24 cellular contexts compared by ENCODE assay signal in the genomic region with DNA sequence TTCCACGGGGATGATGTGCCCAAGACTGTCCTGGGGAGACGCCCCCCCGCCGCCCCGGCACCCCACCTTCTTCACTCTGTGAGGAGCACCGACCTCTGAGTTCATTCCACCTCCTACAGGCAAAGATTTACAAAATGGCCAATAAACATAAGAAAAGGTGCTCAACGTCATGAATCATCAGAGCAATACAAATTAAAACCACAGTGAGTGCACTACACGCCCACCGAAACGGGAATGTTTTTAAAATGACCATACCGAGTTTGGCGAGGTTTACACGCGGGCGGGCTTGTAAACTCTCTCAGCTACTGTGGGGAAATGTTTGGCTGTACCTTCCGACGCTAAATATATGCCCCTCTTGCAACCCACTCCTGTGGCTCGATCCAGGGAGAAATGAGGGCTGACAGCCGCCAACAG. TPM values are rescaled to one million over a fixed set of nuclear protein-coding genes. Genes with fewer than 3 reads are reported as not detected.
DNase-seq lines count a peak whose midpoint lies in the region; ATAC-seq, FAIRE-seq and TF ChIP-seq lines count a peak whose summit lies in the region.
"Had no signal": no experiment of that assay in that cellular context is flagged by ENCODE, and none has a peak within 500 bp of the region (broad histone marks: within the 10 kb centered on the region; RNA-seq: fewer than 3 reads in every experiment).

No MANE protein-coding gene starts in this region.

- peak; percentile 38 for DNase-seq in MCF 10A (ENCODE audit: unreplicated experiment)
- no peak for DNase-seq in breast epithelium (ENCODE audit: low spot score in 2 of 2)
- no peak for DNase-seq in RWPE2 (ENCODE audit: low spot score)
- DNase-seq in H1 (ENCODE audit: low read depth in 1 of 2, low spot score in 2 of 2): no peak
- DNase-seq in urothelium cell line (ENCODE audit: low spot score): peak; percentile 63
- DNase-seq in GM19239 (ENCODE audit: insufficient read length, low spot score): no peak
- DNase-seq in frontal cortex (ENCODE audit: low spot score in 2 of 2): no peak
- DNase-seq in Ammon's horn (ENCODE audit: low spot score): no peak
- DNase-seq: activated naive CD4-positive, alpha-beta T cell treated with Interleukin-2 at 50 U/mL for 16 hours; activated T-cell treated with anti-CD3 and anti-CD28 coated beads for 4 hours; heart left ventricle; islet precursor cell; KG1; NCI-H1092 treated with DMSO at 0.1 percent for 48 hours; NCI-H2171; NCI-H774; stimulated activated naive CD4-positive, alpha-beta T cell treated with Interleukin-2 at 50 U/mL for 16 hours had no signal

- WGBS in H1 (ENCODE audit: extremely low coverage in 1 of 2, insufficient coverage in 1 of 2, insufficient read length in 1 of 2, insufficient replicate concordance in 2 of 2, low coverage in 1 of 2, low lambda C conversion rate in 2 of 2, missing lambda C conversion rate in 1 of 2), 2 experiments: 57% methylated on average over 19 of the region's 19 CpGs; no CpG with 5 or more reads in 1 of the 2 experiments

- CTCF ChIA-PET in MCF 10A (lab: Yijun Ruan, JAX): interaction anchor here (0.7 kb wide), 1 partner anchor 295 kb away, joined by 3 read pairs; no protein-coding TSS in a partner anchor
- CTCF ChIA-PET in H1 (lab: Charles Lee; ENCODE audit: partially characterized antibody): interaction anchor here (0.6 to 5.6 kb wide), 10 partner anchors 8 to 91 kb away, joined by 3 to 53 read pairs (median 6); a partner anchor contains a TSS

- H2AFZ ChIP-seq in H1 (ENCODE audit: low read length): no peak overlapping the region

- H4K20me1 ChIP-seq in H1 (replicated peaks in 1 of 2; ENCODE audit: control insufficient read depth in 1 of 2, insufficient read depth in 2 of 2, low read length in 2 of 2): peaks cover 0 to 3% of the 10 kb centered on the region in 2 experiments

- H3K36me3 Mint-ChIP-seq in MCF 10A (ENCODE audit: insufficient read depth, unreplicated experiment): no peaks in the 10 kb centered on the region

- H3K4me1 ChIP-seq in breast epithelium (no peaks in the 10 kb centered on the region), RWPE2 (ENCODE audit: insufficient read depth, poor library complexity, severe bottlenecking) (no peaks in the 10 kb centered on the region), H1 (replicated peaks in 1 of 4; ENCODE audit: control insufficient read depth in 3 of 4, insufficient read depth in 4 of 4, low read length in 3 of 4) (peaks cover 0 to 6% (median 3%) of the 10 kb centered on the region in 4 experiments; a peak in 5 of 7 replicates)
- H3K4me1 ChIP-seq: heart left ventricle, psoas muscle had no signal

- no peak overlapping the region for H2BK5ac ChIP-seq in H1 (ENCODE audit: low read depth, low read length)

- H3K36me3 ChIP-seq in breast epithelium: no peaks in the 10 kb centered on the region
- H3K36me3 ChIP-seq in RWPE2 (ENCODE audit: low read depth): no peaks in the 10 kb centered on the region
- H3K36me3 ChIP-seq in H1 (ENCODE audit: control insufficient read depth in 2 of 4, insufficient read depth in 4 of 4, low read length in 3 of 4): no peaks in the 10 kb centered on the region
- H3K36me3 ChIP-seq: heart left ventricle, upper lobe of left lung had no signal

- H2BK12ac ChIP-seq in H1 (ENCODE audit: low read depth, low read length): 0 out of 2 replicates have a peak overlapping the region, but pooled peaks have one; percentile 79

- H2BK20ac ChIP-seq in H1 (ENCODE audit: low read length): no peak overlapping the region

- peaks cover 17% of the 10 kb centered on the region for H3K4me1 Mint-ChIP-seq in MCF 10A (ENCODE audit: insufficient read depth, unreplicated experiment)

- no peak overlapping the region for H4K5ac ChIP-seq in H1 (ENCODE audit: insufficient read length, low read depth, low read length)

- H2AK5ac ChIP-seq in H1 (ENCODE audit: low read depth, low read length): no peak overlapping the region

- no peak overlapping the region for H3K14ac ChIP-seq in H1 (ENCODE audit: insufficient read length)

- H3K79me1 ChIP-seq in H1 (ENCODE audit: low read depth, low read length): no peaks in the 10 kb centered on the region

- H3K9me3 ChIP-seq in breast epithelium: no peaks in the 10 kb centered on the region
- no peaks in the 10 kb centered on the region for H3K9me3 ChIP-seq in RWPE2 (ENCODE audit: severe bottlenecking)
- no peaks in the 10 kb centered on the region for H3K9me3 ChIP-seq in H1 (ENCODE audit: insufficient read depth in 2 of 2, low read depth in 1 of 2, low read length in 1 of 2)
- H3K9me3 ChIP-seq: heart left ventricle, psoas muscle, upper lobe of left lung had no signal

- H3K23me2 ChIP-seq in H1 (ENCODE audit: low read depth, low read length): peaks cover 1% of the 10 kb centered on the region; the same call in 1 of the 2 replicates

- no peak overlapping the region for H4K8ac ChIP-seq in H1 (ENCODE audit: extremely low read depth, insufficient read depth, low read length)

- H3K27ac ChIP-seq in breast epithelium (no peak overlapping the region), RWPE2 (ENCODE audit: poor library complexity, severe bottlenecking) (no peak overlapping the region), H1 (ENCODE audit: low read depth, low read length) (no peak overlapping the region)
- H3K27ac ChIP-seq: 22Rv1, C4-2B, heart left ventricle, psoas muscle, upper lobe of left lung had no signal

- BruUV-seq in MCF 10A (replicated peaks; lab: Mats Ljungman, UMichigan): no TSS peak

- H2BK15ac ChIP-seq in H1 (ENCODE audit: low read length): no peak overlapping the region

- H3K27me3 ChIP-seq in breast epithelium (no peaks in the 10 kb centered on the region), RWPE2 (ENCODE audit: insufficient read depth, poor library complexity, severe bottlenecking) (no peaks in the 10 kb centered on the region), H1 (replicated peaks in 1 of 4; ENCODE audit: control insufficient read depth in 3 of 4, extremely low read depth in 1 of 4, insufficient read depth in 3 of 4, low read length in 3 of 4) (peaks cover 0 to 6% (median under 1%) of the 10 kb centered on the region in 4 experiments; a peak in 3 of 7 replicates)
- H3K27me3 ChIP-seq: upper lobe of left lung had no signal

- intact Hi-C loops in MCF 10A (cut with micrococcal nuclease): no loop called here
- intact Hi-C loops in breast epithelium (cut with DNase I; ENCODE audit: low total_unique reads): no loop called here

- no peak overlapping the region for H3K4ac ChIP-seq in H1 (replicated peaks; ENCODE audit: insufficient read length, low read depth, low read length)

- no peaks in the 10 kb centered on the region for H3K79me2 ChIP-seq in H1 (ENCODE audit: control insufficient read depth in 1 of 2, insufficient read depth in 2 of 2, low read length in 2 of 2)

- no peak overlapping the region for H3K23ac ChIP-seq in H1 (ENCODE audit: insufficient read length)

- peaks cover 17% of the 10 kb centered on the region for H3K27me3 Mint-ChIP-seq in MCF 10A (ENCODE audit: insufficient read depth, unreplicated experiment)

- H4K91ac ChIP-seq in H1 (replicated peaks; ENCODE audit: insufficient read length, low read length): no peak overlapping the region

- no peak overlapping the region for H3K9ac ChIP-seq in H1 (replicated peaks in 1 of 4; ENCODE audit: extremely low read depth in 1 of 4, low read depth in 3 of 4, low read length in 3 of 4)

- TF ChIP-seq RAD21 in H1 (IDR thresholded peaks at IDR 0.05 in 1 of 2, conservative IDR thresholded peaks at IDR 0.05 in 1 of 2; ENCODE audit: low read depth in 2 of 2, low read length in 2 of 2): no peak

- POLR2A ChIA-PET in MCF 10A (lab: Yijun Ruan, JAX) (no interaction called here), H1 (lab: Charles Lee; ENCODE audit: partially characterized antibody) (interaction anchor here (0.6 kb wide), 1 partner anchor 51 kb away, joined by 3 read pairs; no protein-coding TSS in a partner anchor)

- H3K9me3 Mint-ChIP-seq in MCF 10A (ENCODE audit: unreplicated experiment): no peaks in the 10 kb centered on the region
- H3K9me3 Mint-ChIP-seq: nephron had no signal

- TF ChIP-seq CTCF in MCF 10A (IDR thresholded peaks at IDR 0.05; ENCODE audit: unreplicated experiment) (no peak), breast epithelium (IDR thresholded peaks at IDR 0.05) (no peak), RWPE2 (IDR thresholded peaks at IDR 0.05; ENCODE audit: poor library complexity, severe bottlenecking) (no peak), H1 (IDR thresholded peaks at IDR 0.05; ENCODE audit: control extremely low read depth in 1 of 3, insufficient read depth in 1 of 3, low read depth in 1 of 3, low read length in 3 of 3) (no peak)

- peak; percentile 59 for ATAC-seq in RWPE2 (ENCODE audit: low read depth)
- ATAC-seq: esophagus mucosa, heart left ventricle, psoas muscle had no signal

- H3K4me3 Mint-ChIP-seq in MCF 10A (ENCODE audit: unreplicated experiment): no peak overlapping the region
- H3K4me3 Mint-ChIP-seq: nephron had no signal

- peak; percentile 24 for FAIRE-seq in H1 (lab: Jason Lieb, UNC)
- peak; percentile 94 for FAIRE-seq in urothelium cell line (lab: Jason Lieb, UNC)
- no peak for FAIRE-seq in GM19239 (lab: Jason Lieb, UNC)
- FAIRE-seq in frontal cortex (lab: Jason Lieb, UNC): no peak
- FAIRE-seq: RCC 7860 had no signal

- H3K27ac Mint-ChIP-seq in MCF 10A (ENCODE audit: low read depth, unreplicated experiment): no peak overlapping the region
- H3K27ac Mint-ChIP-seq: nephron had no signal

- TF ChIP-seq POLR2A in breast epithelium (IDR thresholded peaks at IDR 0.05) (no peak), H1 (IDR thresholded peaks at IDR 0.05; ENCODE audit: control extremely low read depth in 1 of 2, low read depth in 2 of 2, low read length in 2 of 2) (no peak)

- no peak for TF ChIP-seq EP300 in H1 (IDR thresholded peaks at IDR 0.05; ENCODE audit: borderline replicate concordance in 1 of 2, low read depth in 2 of 2, low read length in 2 of 2)

- no peak overlapping the region for H3K4me2 ChIP-seq in H1 (ENCODE audit: insufficient read depth in 1 of 2, low read depth in 2 of 2, low read length in 2 of 2)

- no peak overlapping the region; the same call in 1 of the 2 replicates for H3K18ac ChIP-seq in H1 (ENCODE audit: extremely low read depth, low read length)

- no peak overlapping the region for H3K56ac ChIP-seq in H1 (replicated peaks; ENCODE audit: insufficient read length, low read depth, low read length)

- H2BK120ac ChIP-seq in H1 (replicated peaks; ENCODE audit: low read depth, low read length): no peak overlapping the region

- H3K4me3 ChIP-seq in breast epithelium (no peak overlapping the region), RWPE2 (ENCODE audit: severe bottlenecking) (no peak overlapping the region), H1 (ENCODE audit: extremely low read depth in 1 of 4, insufficient read depth in 2 of 4, low read depth in 3 of 4, low read length in 4 of 4) (no peak overlapping the region)
- H3K4me3 ChIP-seq: heart left ventricle, psoas muscle, upper lobe of left lung had no signal

RNA-seq across cellular contexts. Expression of a gene that starts 7.9 kb away (rescaled TPM):
- total RNA-seq in MCF 10A (2022) (0.93 and 0.96 TPM in 2 replicates), breast epithelium (1 to 10 TPM; 3.7 to 4.6 (median 4.5) TPM), frontal cortex (10.6 TPM)
- total RNA-seq in H1 (2021; fragmentation: NEBNext Ultra II Directional; extraction: Animal tissue kit (Norgen Biotek cat#: 25700)): 5.8 and 6.4 TPM in 2 replicates
- polyA plus RNA-seq in H1 (2011; rRNA removed): 3.7 and 4.9 TPM in 2 replicates
- 3.3 TPM for polyA plus RNA-seq in H1 (2011; cell fraction: cytosol; rRNA removed)
- 3.8 TPM for polyA plus RNA-seq in H1 (2011; cell fraction: nucleus; rRNA removed)
- polyA plus RNA-seq in H1 (2012, experiment 1 of 2): 5.5 to 8.8 TPM (median 6.9 TPM) in 4 replicates
- 5.3 TPM for polyA plus RNA-seq in H1 (2012, experiment 2 of 2)
- polyA plus RNA-seq in H1 (2013, experiment 1 of 2): 5.2 TPM
- polyA plus RNA-seq in H1 (2013, experiment 2 of 2): 6.0 TPM
- polyA minus RNA-seq in H1 (2011; rRNA and poly(A)+ RNA removed): 5.1 and 5.9 TPM in 2 replicates
- 8.6 TPM for polyA minus RNA-seq in H1 (2011; cell fraction: cytosol; rRNA and poly(A)+ RNA removed)
- 2.4 TPM for polyA minus RNA-seq in H1 (2011; cell fraction: nucleus; rRNA and poly(A)+ RNA removed)

RNA-seq across cellular contexts. Expression of a gene that starts 36.1 kb away (rescaled TPM):
- total RNA-seq in MCF 10A (2022): 22.9 and 42.1 TPM in 2 replicates
- total RNA-seq in breast epithelium: 10 to 100 TPM; 20.2 to 34.7 (median 25.9) TPM
- total RNA-seq in H1 (2021; fragmentation: NEBNext Ultra II Directional; extraction: Animal tissue kit (Norgen Biotek cat#: 25700)): 27.5 and 28.2 TPM in 2 replicates
- polyA plus RNA-seq in H1 (2011; rRNA removed): 10.6 and 11.7 TPM in 2 replicates
- 6.3 TPM for polyA plus RNA-seq in H1 (2011; cell fraction: cytosol; rRNA removed)
- polyA plus RNA-seq in H1 (2011; cell fraction: nucleus; rRNA removed): 33.5 TPM
- 12.9 to 17.7 TPM (median 14.7 TPM) in 4 replicates for polyA plus RNA-seq in H1 (2012, experiment 1 of 2)
- 13.0 TPM for polyA plus RNA-seq in H1 (2012, experiment 2 of 2)
- polyA plus RNA-seq in H1 (2013, experiment 1 of 2): 10.8 TPM
- polyA plus RNA-seq in H1 (2013, experiment 2 of 2): 11.2 TPM
- 15.0 and 17.1 TPM in 2 replicates for polyA minus RNA-seq in H1 (2011; rRNA and poly(A)+ RNA removed)
- polyA minus RNA-seq in H1 (2011; cell fraction: cytosol; rRNA and poly(A)+ RNA removed): 22.2 TPM
- 50.0 TPM for polyA minus RNA-seq in H1 (2011; cell fraction: nucleus; rRNA and poly(A)+ RNA removed)
- 30.2 TPM for total RNA-seq in frontal cortex

RNA-seq across cellular contexts. Expression of a gene that starts 42.0 kb away (rescaled TPM):
- 18.3 and 30.3 TPM in 2 replicates for total RNA-seq in MCF 10A (2022)
- total RNA-seq in breast epithelium: 10 to 100 TPM; 17.8 to 31.2 (median 21.3) TPM
- 7.8 and 8.8 TPM in 2 replicates for total RNA-seq in H1 (2021; fragmentation: NEBNext Ultra II Directional; extraction: Animal tissue kit (Norgen Biotek cat#: 25700))
- polyA plus RNA-seq in H1 (2011; rRNA removed): 14.0 and 23.4 TPM in 2 replicates
- polyA plus RNA-seq in H1 (2011; cell fraction: cytosol; rRNA removed): 17.7 TPM
- 17.5 TPM for polyA plus RNA-seq in H1 (2011; cell fraction: nucleus; rRNA removed)
- 7.9 to 11.2 TPM (median 10.6 TPM) in 4 replicates for polyA plus RNA-seq in H1 (2012, experiment 1 of 2)
- polyA plus RNA-seq in H1 (2012, experiment 2 of 2): 12.6 TPM
- 7.5 TPM for polyA plus RNA-seq in H1 (2013, experiment 1 of 2)
- polyA plus RNA-seq in H1 (2013, experiment 2 of 2): 8.2 TPM
- polyA minus RNA-seq in H1 (2011; rRNA and poly(A)+ RNA removed): 6.9 and 7.1 TPM in 2 replicates
- polyA minus RNA-seq in H1 (2011; cell fraction: cytosol; rRNA and poly(A)+ RNA removed): 5.4 TPM
- polyA minus RNA-seq in H1 (2011; cell fraction: nucleus; rRNA and poly(A)+ RNA removed): 2.5 TPM
- 16.7 TPM for total RNA-seq in frontal cortex

Comparison
In these comparisons a context has a peak if more than half of its experiments do, and no peak if none do; other contexts are left out.
1. DNase-seq: peak in MCF 10A (single experiment) and urothelium cell line (single experiment); none in breast epithelium (0 of 2), RWPE2 (single experiment), H1 (0 of 2), GM19239 (single experiment), frontal cortex (0 of 2) and Ammon's horn (single experiment).